In the genomic region with DNA sequence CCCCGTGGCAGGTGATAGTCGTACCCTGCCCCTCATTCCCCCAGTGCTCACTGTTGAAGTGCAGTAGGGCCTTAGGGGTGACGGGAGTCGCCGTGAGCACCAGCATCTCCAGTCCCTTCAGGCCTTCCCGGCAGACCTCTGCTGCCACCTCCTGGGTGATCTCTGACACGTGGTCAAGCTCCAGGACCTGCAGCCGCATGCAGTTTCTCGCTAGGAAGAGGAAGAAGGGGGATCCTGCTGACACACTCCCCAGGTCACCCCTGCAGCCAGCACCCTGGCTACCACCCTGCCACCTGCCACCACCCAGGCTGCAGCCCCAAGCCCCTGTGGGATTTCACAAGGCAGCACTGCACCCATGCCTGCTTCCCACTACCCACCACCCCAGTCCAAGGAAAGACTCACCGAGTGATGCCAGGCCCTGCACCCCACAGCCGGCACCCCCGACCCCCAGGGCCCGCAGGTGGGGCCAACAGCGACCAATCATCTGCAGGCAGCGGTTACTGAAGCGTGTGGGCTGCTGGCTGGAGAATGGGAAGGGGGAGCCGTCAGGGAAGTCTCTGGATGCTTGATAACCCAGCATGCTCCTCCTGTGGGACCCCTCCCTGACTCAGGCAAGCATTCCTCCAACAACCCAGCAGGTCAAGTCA, we compare ENCODE assay signal across 1 cellular context.
TF ChIP-seq lines count a peak whose summit lies in the region.

No MANE protein-coding gene starts in this region.

TF ChIP-seq in GM12878, 131 proteins besides CTCF, POLR2A, EP300 and RAD21:
- TF ChIP-seq, protein P1, sequence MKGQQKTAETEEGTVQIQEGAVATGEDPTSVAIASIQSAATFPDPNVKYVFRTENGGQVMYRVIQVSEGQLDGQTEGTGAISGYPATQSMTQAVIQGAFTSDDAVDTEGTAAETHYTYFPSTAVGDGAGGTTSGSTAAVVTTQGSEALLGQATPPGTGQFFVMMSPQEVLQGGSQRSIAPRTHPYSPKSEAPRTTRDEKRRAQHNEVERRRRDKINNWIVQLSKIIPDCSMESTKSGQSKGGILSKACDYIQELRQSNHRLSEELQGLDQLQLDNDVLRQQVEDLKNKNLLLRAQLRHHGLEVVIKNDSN (IDR thresholded peaks at IDR 0.05; ENCODE audit: borderline replicate concordance, extremely low read length, insufficient read depth, low read depth, low read length), result no peak
- TF ChIP-seq NR2C1 (IDR thresholded peaks at IDR 0.05) (no peak), CREM (IDR thresholded peaks at IDR 0.05; ENCODE audit: low read depth) (no peak)
- TF ChIP-seq, protein P2, sequence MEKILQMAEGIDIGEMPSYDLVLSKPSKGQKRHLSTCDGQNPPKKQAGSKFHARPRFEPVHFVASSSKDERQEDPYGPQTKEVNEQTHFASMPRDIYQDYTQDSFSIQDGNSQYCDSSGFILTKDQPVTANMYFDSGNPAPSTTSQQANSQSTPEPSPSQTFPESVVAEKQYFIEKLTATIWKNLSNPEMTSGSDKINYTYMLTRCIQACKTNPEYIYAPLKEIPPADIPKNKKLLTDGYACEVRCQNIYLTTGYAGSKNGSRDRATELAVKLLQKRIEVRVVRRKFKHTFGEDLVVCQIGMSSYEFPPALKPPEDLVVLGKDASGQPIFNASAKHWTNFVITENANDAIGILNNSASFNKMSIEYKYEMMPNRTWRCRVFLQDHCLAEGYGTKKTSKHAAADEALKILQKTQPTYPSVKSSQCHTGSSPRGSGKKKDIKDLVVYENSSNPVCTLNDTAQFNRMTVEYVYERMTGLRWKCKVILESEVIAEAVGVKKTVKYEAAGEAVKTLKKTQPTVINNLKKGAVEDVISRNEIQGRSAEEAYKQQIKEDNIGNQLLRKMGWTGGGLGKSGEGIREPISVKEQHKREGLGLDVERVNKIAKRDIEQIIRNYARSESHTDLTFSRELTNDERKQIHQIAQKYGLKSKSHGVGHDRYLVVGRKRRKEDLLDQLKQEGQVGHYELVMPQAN (conservative IDR thresholded peaks at IDR 0.05), result no peak
- TF ChIP-seq, protein P3, sequence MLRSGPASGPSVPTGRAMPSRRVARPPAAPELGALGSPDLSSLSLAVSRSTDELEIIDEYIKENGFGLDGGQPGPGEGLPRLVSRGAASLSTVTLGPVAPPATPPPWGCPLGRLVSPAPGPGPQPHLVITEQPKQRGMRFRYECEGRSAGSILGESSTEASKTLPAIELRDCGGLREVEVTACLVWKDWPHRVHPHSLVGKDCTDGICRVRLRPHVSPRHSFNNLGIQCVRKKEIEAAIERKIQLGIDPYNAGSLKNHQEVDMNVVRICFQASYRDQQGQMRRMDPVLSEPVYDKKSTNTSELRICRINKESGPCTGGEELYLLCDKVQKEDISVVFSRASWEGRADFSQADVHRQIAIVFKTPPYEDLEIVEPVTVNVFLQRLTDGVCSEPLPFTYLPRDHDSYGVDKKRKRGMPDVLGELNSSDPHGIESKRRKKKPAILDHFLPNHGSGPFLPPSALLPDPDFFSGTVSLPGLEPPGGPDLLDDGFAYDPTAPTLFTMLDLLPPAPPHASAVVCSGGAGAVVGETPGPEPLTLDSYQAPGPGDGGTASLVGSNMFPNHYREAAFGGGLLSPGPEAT (IDR thresholded peaks at IDR 0.05; ENCODE audit: low read depth), result no peak
